ENCODE assay signal across 12 cellular contexts in genomic region chr9:127162567-127163365, GRCh38. TPM values are rescaled to one million over a fixed set of nuclear protein-coding genes. Genes with fewer than 3 reads are reported as not detected.
DNase-seq lines count a peak whose midpoint lies in the region; ATAC-seq and TF ChIP-seq lines count a peak whose summit lies in the region.
"Had no signal": no experiment of that assay in that cellular context is flagged by ENCODE, and none has a peak within 500 bp of the region (broad histone marks: within the 10 kb centered on the region; RNA-seq: fewer than 3 reads in every experiment).

No MANE protein-coding gene starts in this region.

- H3K9ac ChIP-seq in colonic mucosa (ENCODE audit: low read depth in 2 of 2, low read length in 2 of 2) = no peak overlapping the region

- H3K27ac ChIP-seq in KOPT-K1 (ENCODE audit: low read depth, low read length, poor library complexity, severe bottlenecking) = peak overlapping the region; percentile 97
- H3K27ac ChIP-seq in colonic mucosa = no peak overlapping the region
- no peak overlapping the region for H3K27ac ChIP-seq in ovary
- H3K27ac ChIP-seq: C4-2B had no signal

- WGBS in ovary, 3 donors = 60 to 82% (median 73%) methylated on average over 7 of the region's 7 CpGs

- ATAC-seq in HG02981 (IDR thresholded peaks at IDR 0.05; ENCODE audit: unreplicated experiment) = no peak

- intact Hi-C loops in colonic mucosa (cut with DNase I) (no loop called here), ovary (cut with DNase I) (no loop called here)

- H3K36me3 ChIP-seq in KOPT-K1 (ENCODE audit: insufficient read depth, low read length) (no peaks in the 10 kb centered on the region), colonic mucosa (no peaks in the 10 kb centered on the region), ovary (no peaks in the 10 kb centered on the region)

- no peaks in the 10 kb centered on the region for H3K4me1 ChIP-seq in colonic mucosa
- H3K4me1 ChIP-seq in ovary (ENCODE audit: insufficient read depth) = peaks cover 6% of the 10 kb centered on the region

- TF ChIP-seq CTCF in colonic mucosa (IDR thresholded peaks at IDR 0.05) (no peak), ovary (IDR thresholded peaks at IDR 0.05) (no peak)

- no peak overlapping the region for H3K4me3 ChIP-seq in colonic mucosa
- H3K4me3 ChIP-seq in ovary = no peak overlapping the region

- H3K9me3 ChIP-seq in KOPT-K1 (ENCODE audit: insufficient read depth, low read length, poor library complexity, severe bottlenecking) (no peaks in the 10 kb centered on the region), colonic mucosa (no peaks in the 10 kb centered on the region), ovary (no peaks in the 10 kb centered on the region)

- H3K27me3 ChIP-seq in colonic mucosa = no peaks in the 10 kb centered on the region
- H3K27me3 ChIP-seq in ovary = no peaks in the 10 kb centered on the region

- TF ChIP-seq POLR2A in ovary (IDR thresholded peaks at IDR 0.05) = no peak

- no peak for TF ChIP-seq EP300 in ovary (IDR thresholded peaks at IDR 0.05)

- peak; percentile 71 for DNase-seq in Ammon's horn (ENCODE audit: low spot score)
- peak; percentile 9 for DNase-seq in colonic mucosa
- DNase-seq in ovary = peak; percentile 2 to 17 (median 8)
- DNase-seq in DMS79 (lab: John Stamatoyannopoulos, UW) = no peak
- DNase-seq in DMS 273 treated with DMSO at 0.1 percent for 48 hours (lab: John Stamatoyannopoulos, UW) = no peak
- DNase-seq in NCI-H2171 (lab: John Stamatoyannopoulos, UW) = no peak
- DNase-seq: left cardiac atrium, NCI-H2171 treated with DMSO at 0.1 percent for 48 hours had no signal

RNA-seq across cellular contexts. Expression of gene ANGPTL2, which starts 40.3 kb away (rescaled TPM):
- total RNA-seq in colonic mucosa (10 to 100 TPM in 1 of 2 donors, 1 to 10 TPM in 1; 2.7 to 15.1 TPM), ovary (100 to 1,000 TPM in 1 of 7 donors, 10 to 100 TPM in 5, 1 to 10 TPM in 1; 9.8 to 108 (median 64.1) TPM)
- 100 to 1,000 TPM in 1 of 2 donors, 10 to 100 TPM in 1; 27.5 to 114 TPM for polyA plus RNA-seq in ovary
- polyA plus RNA-seq: neural cell had no signal

Comparison
In these comparisons a context has a peak if more than half of its experiments do, and no peak if none do; other contexts are left out.
1. DNase-seq: peak in Ammon's horn (single experiment), colonic mucosa (single experiment) and ovary (5 of 5); none in DMS79 (single experiment), DMS 273 treated with DMSO at 0.1 percent for 48 hours (single experiment) and NCI-H2171 (single experiment).